Comparison of ENCODE assay signal across 19 cellular contexts in genomic region chrY:8202837-8203236, GRCh38.
"Had no signal": no experiment of that assay in that cellular context is flagged by ENCODE, and none has a peak within 500 bp of the region (broad histone marks: within the 10 kb centered on the region; RNA-seq: fewer than 3 reads in every experiment).

No MANE protein-coding gene starts in this region.

- H3K79me2 ChIP-seq: parathyroid adenoma had no signal

- H3K27ac ChIP-seq: coronary artery, lower lobe of right lung, parathyroid adenoma, right lobe of liver, stomach, thyroid gland, vagina had no signal

- H3K4me3 ChIP-seq: coronary artery, lower lobe of right lung, right lobe of liver, stomach, thyroid gland, vagina had no signal

- ATAC-seq: effector memory CD8-positive, alpha-beta T cell; left ventricle myocardium superior; lower lobe of right lung; natural killer cell treated with Interleukin-12 subunit alpha and Interleukin-12 subunit beta and Interleukin-15 and Interleukin-18, amount 100 ng/mL, for 72 hours; right lobe of liver; stimulated activated effector memory CD8-positive, alpha-beta T cell treated with anti-CD3 and anti-CD28 coated beads, Interleukin-12 subunit alpha, Interleukin-12 subunit beta, amount 100 ng/mL, for 72 hours had no signal

- H3K9me3 ChIP-seq: lower lobe of right lung, right lobe of liver, stomach, thyroid gland, vagina had no signal

- H3K4me1 ChIP-seq: lower lobe of right lung, parathyroid adenoma, right lobe of liver, stomach, thyroid gland, vagina had no signal

- H3K36me3 ChIP-seq: lower lobe of right lung, right lobe of liver, stomach, thyroid gland, vagina had no signal

- H3K9ac ChIP-seq: parathyroid adenoma had no signal

- H3K27me3 ChIP-seq: right lobe of liver, stomach, thyroid gland, vagina had no signal

- DNase-seq: dermis blood vessel endothelial cell; effector memory CD8-positive, alpha-beta T cell; hypothalamus; left ventricle myocardium superior; lower lobe of right lung; naive B cell; right lobe of liver; small intestine; stimulated activated CD4-positive, alpha-beta T cell treated with anti-CD3 and anti-CD28 coated beads, Interleukin-15, amount 100 ng/mL, for 24 hours; stimulated activated CD4-positive, alpha-beta T cell treated with anti-CD3 and anti-CD28 coated beads, Interleukin-4, amount 100 ng/mL, for 24 hours; stimulated activated naive CD4-positive, alpha-beta T cell treated with Interleukin-2 at 50 U/mL for 16 hours; stomach; thyroid gland; trophoblast cell had no signal
